Comparison of ENCODE assay signal across 9 cellular contexts in genomic region chr15:85402195-85402921, GRCh38. TPM values are rescaled to one million over a fixed set of nuclear protein-coding genes. Genes with fewer than 3 reads are reported as not detected.
DNase-seq lines count a peak whose midpoint lies in the region; ATAC-seq and TF ChIP-seq lines count a peak whose summit lies in the region.
"Had no signal": no experiment of that assay in that cellular context is flagged by ENCODE, and none has a peak within 500 bp of the region (broad histone marks: within the 10 kb centered on the region; RNA-seq: fewer than 3 reads in every experiment).

No MANE protein-coding gene starts in this region.

- H3K27ac ChIP-seq in foreskin keratinocyte, result peak overlapping the region; percentile 27

- no peak for TF ChIP-seq CTCF in foreskin keratinocyte (conservative IDR thresholded peaks at IDR 0.05)

- intact Hi-C loops in activated CD4-positive, alpha-beta memory T cell treated with anti-CD3 and anti-CD28 coated beads for 36 hours (cut with micrococcal nuclease), result no loop called here

- H3K4me1 Mint-ChIP-seq in activated CD4-positive, alpha-beta memory T cell treated with anti-CD3 and anti-CD28 coated beads for 36 hours (ENCODE audit: low read depth), result peaks cover 74% of the 10 kb centered on the region
- H3K4me1 Mint-ChIP-seq in activated CD4-positive, alpha-beta memory T cell treated with anti-CD3 and anti-CD28 coated beads, Interleukin-2, amount 10 ng/mL, durations not matched to agents 7 days and 5 days, result peaks cover 58% of the 10 kb centered on the region

- H3K27me3 Mint-ChIP-seq in activated CD4-positive, alpha-beta memory T cell treated with anti-CD3 and anti-CD28 coated beads for 36 hours, result no peaks in the 10 kb centered on the region
- no peaks in the 10 kb centered on the region for H3K27me3 Mint-ChIP-seq in activated CD4-positive, alpha-beta memory T cell treated with anti-CD3 and anti-CD28 coated beads, Interleukin-2, amount 10 ng/mL, durations not matched to agents 7 days and 5 days

- peaks cover 31% of the 10 kb centered on the region for H3K4me1 ChIP-seq in foreskin keratinocyte

- H3K27ac Mint-ChIP-seq in activated CD4-positive, alpha-beta memory T cell treated with anti-CD3 and anti-CD28 coated beads for 36 hours, result peak overlapping the region; percentile 10
- H3K27ac Mint-ChIP-seq in activated CD4-positive, alpha-beta memory T cell treated with anti-CD3 and anti-CD28 coated beads, Interleukin-2, amount 10 ng/mL, durations not matched to agents 7 days and 5 days, result no peak overlapping the region

- H3K36me3 Mint-ChIP-seq in activated CD4-positive, alpha-beta memory T cell treated with anti-CD3 and anti-CD28 coated beads for 36 hours, result peaks cover 2% of the 10 kb centered on the region
- H3K36me3 Mint-ChIP-seq in activated CD4-positive, alpha-beta memory T cell treated with anti-CD3 and anti-CD28 coated beads, Interleukin-2, amount 10 ng/mL, durations not matched to agents 7 days and 5 days (ENCODE audit: low read depth), result no peaks in the 10 kb centered on the region

- peak; percentile 29 for ATAC-seq in foreskin keratinocyte
- ATAC-seq in stimulated activated naive CD8-positive, alpha-beta T cell treated with anti-CD3 and anti-CD28 coated beads, Interleukin-15, Interleukin-2, amounts not matched to agents 100 U/mL and 50 U/mL, for 24 hours, result peak; percentile 73
- ATAC-seq in SK-N-SH treated with all-trans-retinoic acid at 6 μM for 48 hours, result no peak

- POLR2A ChIA-PET in activated CD4-positive, alpha-beta memory T cell treated with anti-CD3 and anti-CD28 coated beads for 36 hours (lab: Charles Lee), result interaction anchor here (0.8 kb wide), 1 partner anchor 11 kb away, joined by 3 read pairs; no protein-coding TSS in a partner anchor
- POLR2A ChIA-PET in activated CD4-positive, alpha-beta memory T cell treated with anti-CD3 and anti-CD28 coated beads, Interleukin-2, amount 10 ng/mL, durations not matched to agents 7 days and 5 days (lab: Charles Lee), result interaction anchor here (0.8 to 1.3 kb wide), 2 partner anchors 9 to 22 kb away, joined by 4 to 5 read pairs; partner anchors contain the start of gene AKAP13

- H3K27me3 ChIP-seq in foreskin keratinocyte, result no peaks in the 10 kb centered on the region
- H3K27me3 ChIP-seq: upper lobe of left lung had no signal

- no peaks in the 10 kb centered on the region for H3K9me3 Mint-ChIP-seq in activated CD4-positive, alpha-beta memory T cell treated with anti-CD3 and anti-CD28 coated beads for 36 hours
- no peaks in the 10 kb centered on the region for H3K9me3 Mint-ChIP-seq in activated CD4-positive, alpha-beta memory T cell treated with anti-CD3 and anti-CD28 coated beads, Interleukin-2, amount 10 ng/mL, durations not matched to agents 7 days and 5 days

- CTCF ChIA-PET in activated CD4-positive, alpha-beta memory T cell treated with anti-CD3 and anti-CD28 coated beads for 36 hours (lab: Charles Lee), result interaction anchor here (2.8 to 5.8 kb wide), 2 partner anchors 11 to 106 kb away, joined by 9 to 50 read pairs; no protein-coding TSS in a partner anchor
- CTCF ChIA-PET in activated CD4-positive, alpha-beta memory T cell treated with anti-CD3 and anti-CD28 coated beads, Interleukin-2, amount 10 ng/mL, durations not matched to agents 7 days and 5 days (lab: Charles Lee), result interaction anchor here (0.9 to 6.2 kb wide), 6 partner anchors 11 to 106 kb away, joined by 3 to 38 read pairs (median 4); no protein-coding TSS in a partner anchor

- H3K4me3 Mint-ChIP-seq in activated CD4-positive, alpha-beta memory T cell treated with anti-CD3 and anti-CD28 coated beads for 36 hours, result peak overlapping the region; percentile 1
- no peak overlapping the region for H3K4me3 Mint-ChIP-seq in activated CD4-positive, alpha-beta memory T cell treated with anti-CD3 and anti-CD28 coated beads, Interleukin-2, amount 10 ng/mL, durations not matched to agents 7 days and 5 days

- no peak for DNase-seq in activated CD4-positive, alpha-beta memory T cell treated with anti-CD3 and anti-CD28 coated beads for 36 hours
- DNase-seq in activated CD4-positive, alpha-beta memory T cell treated with anti-CD3 and anti-CD28 coated beads, Interleukin-2, amount 10 ng/mL, durations not matched to agents 7 days and 5 days, result no peak
- DNase-seq in RPMI7951 (ENCODE audit: low read depth), result peak; percentile 47
- DNase-seq in foreskin keratinocyte, result no peak
- DNase-seq in stimulated activated naive CD8-positive, alpha-beta T cell treated with anti-CD3 and anti-CD28 coated beads, Interleukin-15, Interleukin-2, amounts not matched to agents 100 U/mL and 50 U/mL, for 24 hours, result no peak
- DNase-seq in pons (ENCODE audit: low spot score), result no peak
- DNase-seq in activated effector memory CD4-positive, alpha-beta T cell treated with anti-CD3 and anti-CD28 coated beads, Interleukin-2, amount 50 U/mL, for 16 hours, result no peak
- DNase-seq: upper lobe of left lung had no signal

TF ChIP-seq in SK-N-SH treated with all-trans-retinoic acid at 6 μM for 48 hours, 23 proteins besides CTCF, POLR2A, EP300 and RAD21:
- TF ChIP-seq POU6F1 (CRISPR knock-in tag; IDR thresholded peaks at IDR 0.05; ENCODE audit: borderline replicate concordance, low read depth) (no peak), ISL1 (CRISPR knock-in tag; IDR thresholded peaks at IDR 0.05) (no peak), ARNTL (CRISPR knock-in tag; IDR thresholded peaks at IDR 0.05; ENCODE audit: borderline replicate concordance, low read depth) (no peak), CREB5 (CRISPR knock-in tag; IDR thresholded peaks at IDR 0.05; ENCODE audit: low read depth) (no peak), ZFP3 (CRISPR knock-in tag; IDR thresholded peaks at IDR 0.05) (no peak), PATZ1 (CRISPR knock-in tag; IDR thresholded peaks at IDR 0.05; ENCODE audit: borderline replicate concordance) (no peak)

RNA-seq across cellular contexts. Expression of gene AKAP13, which starts 22.0 kb away (rescaled TPM):
- 100 to 1,000 TPM; 106 to 113 TPM for total RNA-seq in activated CD4-positive, alpha-beta memory T cell treated with anti-CD3 and anti-CD28 coated beads for 36 hours
- 100 to 1,000 TPM; 153 to 170 TPM for total RNA-seq in activated CD4-positive, alpha-beta memory T cell treated with anti-CD3 and anti-CD28 coated beads, Interleukin-2, amount 10 ng/mL, durations not matched to agents 7 days and 5 days
- total RNA-seq in RPMI7951 (2014; rRNA removed; shearing (Covaris generic)), result 27.3 and 28.5 TPM in 2 replicates
- 29.7 and 31.9 TPM in 2 replicates for total RNA-seq in foreskin keratinocyte
- polyA plus RNA-seq in foreskin keratinocyte, result 7.7 and 8.5 TPM in 2 replicates
